Comparison of ENCODE assay signal across 1 cellular context in genomic region chr6:39849764-39850163, GRCh38.
A peak's percentile ranks its signal among the peaks of the same experiment; 100 is the strongest.
TF ChIP-seq lines count a peak whose summit lies in the region.

No MANE protein-coding gene starts in this region.

TF ChIP-seq in HepG2, 621 proteins besides CTCF, POLR2A, EP300 and RAD21 (continued from another document and continues in another):
- TF ChIP-seq HMGXB4 (CRISPR knock-in tag; IDR thresholded peaks at IDR 0.05; ENCODE audit: borderline replicate concordance in 1 of 2, low read depth in 1 of 2): no peak
- no peak for TF ChIP-seq ZFP36 (IDR thresholded peaks at IDR 0.05; ENCODE audit: borderline replicate concordance, low read depth, low read length, partially characterized antibody)
- TF ChIP-seq ZNF292 (CRISPR knock-in tag; IDR thresholded peaks at IDR 0.05; ENCODE audit: borderline replicate concordance, low read depth): no peak
- no peak for TF ChIP-seq RFX3 (CRISPR knock-in tag; IDR thresholded peaks at IDR 0.05)
- TF ChIP-seq SETDB1 (CRISPR knock-in tag; IDR thresholded peaks at IDR 0.05; ENCODE audit: borderline replicate concordance): no peak
- 0 out of 2 replicates have a peak, but pooled peaks have one; percentile 43 for TF ChIP-seq RNF2 (conservative IDR thresholded peaks at IDR 0.05; ENCODE audit: low read depth)
- no peak for TF ChIP-seq SMARCE1 (IDR thresholded peaks at IDR 0.05; ENCODE audit: borderline replicate concordance)
- no peak for TF ChIP-seq ZNF530 (CRISPR knock-in tag; IDR thresholded peaks at IDR 0.05; ENCODE audit: low read depth)
- TF ChIP-seq HNF4A (CRISPR knock-in tag; IDR thresholded peaks at IDR 0.05): peak; percentile 70
- no peak for TF ChIP-seq FOXP1 (IDR thresholded peaks at IDR 0.05)
- no peak for TF ChIP-seq FOXP1 (CRISPR knock-in tag; IDR thresholded peaks at IDR 0.05)
- no peak for TF ChIP-seq MYPOP (CRISPR knock-in tag; IDR thresholded peaks at IDR 0.05)
- 0 out of 2 replicates have a peak, but pooled peaks have one; percentile 21 for TF ChIP-seq KDM5B (CRISPR knock-in tag; IDR thresholded peaks at IDR 0.05; ENCODE audit: borderline replicate concordance)
- TF ChIP-seq SALL2 (CRISPR knock-in tag; IDR thresholded peaks at IDR 0.05): no peak
- no peak for TF ChIP-seq MAZ (IDR thresholded peaks at IDR 0.05; ENCODE audit: borderline replicate concordance, low read depth, low read length)
- TF ChIP-seq MAZ (CRISPR knock-in tag; IDR thresholded peaks at IDR 0.05; ENCODE audit: low read depth): no peak
- no peak for TF ChIP-seq BCLAF1 (IDR thresholded peaks at IDR 0.05)
- no peak for TF ChIP-seq GMEB2 (CRISPR knock-in tag; IDR thresholded peaks at IDR 0.05; ENCODE audit: low read depth)
- no peak for TF ChIP-seq SMAD9 (CRISPR knock-in tag; IDR thresholded peaks at IDR 0.05)
- no peak for TF ChIP-seq PREB (CRISPR knock-in tag; IDR thresholded peaks at IDR 0.05)
- no peak for TF ChIP-seq MBD4 (IDR thresholded peaks at IDR 0.05; ENCODE audit: borderline replicate concordance, low read length)
- no peak for TF ChIP-seq KLF15 (CRISPR knock-in tag; IDR thresholded peaks at IDR 0.05; ENCODE audit: borderline replicate concordance)
- TF ChIP-seq CHD4 (IDR thresholded peaks at IDR 0.05; ENCODE audit: borderline replicate concordance, low read length): no peak
- no peak for TF ChIP-seq ZBTB39 (CRISPR knock-in tag; IDR thresholded peaks at IDR 0.05)
- no peak for TF ChIP-seq FOXK2 (IDR thresholded peaks at IDR 0.05)
- no peak for TF ChIP-seq PHF8 (CRISPR knock-in tag; IDR thresholded peaks at IDR 0.05)
- no peak for TF ChIP-seq ZNF274 (CRISPR knock-in tag; IDR thresholded peaks at IDR 0.05)
- no peak for TF ChIP-seq STAT5B (CRISPR knock-in tag; IDR thresholded peaks at IDR 0.05)
- no peak for TF ChIP-seq ZKSCAN5 (CRISPR knock-in tag; IDR thresholded peaks at IDR 0.05)
- TF ChIP-seq ZNF101 (CRISPR knock-in tag; IDR thresholded peaks at IDR 0.05; ENCODE audit: borderline replicate concordance, low read depth): no peak
- TF ChIP-seq HOXA7 (CRISPR knock-in tag; IDR thresholded peaks at IDR 0.05): no peak
- peak; percentile 75; the same call in 1 of the 2 replicates for TF ChIP-seq TFDP1 (CRISPR knock-in tag; IDR thresholded peaks at IDR 0.05; ENCODE audit: borderline replicate concordance)
- TF ChIP-seq ZNF224 (CRISPR knock-in tag; IDR thresholded peaks at IDR 0.05): no peak
- TF ChIP-seq CEBPB (IDR thresholded peaks at IDR 0.05; ENCODE audit: borderline replicate concordance, low read depth, low read length): no peak
- no peak for TF ChIP-seq ZFAT (CRISPR knock-in tag; conservative IDR thresholded peaks at IDR 0.05)
- no peak for TF ChIP-seq ARID4A (CRISPR knock-in tag; IDR thresholded peaks at IDR 0.05; ENCODE audit: borderline replicate concordance)
- TF ChIP-seq HOXA9 (CRISPR knock-in tag; IDR thresholded peaks at IDR 0.05; ENCODE audit: borderline replicate concordance): no peak
- no peak for TF ChIP-seq SIX4 (CRISPR knock-in tag; IDR thresholded peaks at IDR 0.05)
- no peak for TF ChIP-seq ZNF512 (CRISPR knock-in tag; IDR thresholded peaks at IDR 0.05)
- TF ChIP-seq ZNF563 (CRISPR knock-in tag; IDR thresholded peaks at IDR 0.05): no peak
- no peak for TF ChIP-seq ZNF547 (CRISPR knock-in tag; IDR thresholded peaks at IDR 0.05)
- no peak for TF ChIP-seq GTF3A (CRISPR knock-in tag; conservative IDR thresholded peaks at IDR 0.05)
- TF ChIP-seq ZEB1 (IDR thresholded peaks at IDR 0.05; ENCODE audit: insufficient replicate concordance, low read depth): no peak
- TF ChIP-seq ZNF839 (CRISPR knock-in tag; IDR thresholded peaks at IDR 0.05; ENCODE audit: borderline replicate concordance): 0 out of 2 replicates have a peak, but pooled peaks have one; percentile 61
- TF ChIP-seq ZNF709 (CRISPR knock-in tag; IDR thresholded peaks at IDR 0.05): no peak
- TF ChIP-seq XBP1 (CRISPR knock-in tag; IDR thresholded peaks at IDR 0.05): no peak
- TF ChIP-seq ZNF737 (CRISPR knock-in tag; IDR thresholded peaks at IDR 0.05; ENCODE audit: borderline replicate concordance): no peak
- no peak for TF ChIP-seq CCAR2 (optimal IDR thresholded peaks at IDR 0.05; ENCODE audit: low read depth, low read length)
- no peak for TF ChIP-seq ATM (IDR thresholded peaks at IDR 0.05; ENCODE audit: borderline replicate concordance)
- TF ChIP-seq MLLT10 (CRISPR knock-in tag; IDR thresholded peaks at IDR 0.05): no peak
- TF ChIP-seq REL (CRISPR knock-in tag; conservative IDR thresholded peaks at IDR 0.05): no peak
- no peak for TF ChIP-seq MAFK (conservative IDR thresholded peaks at IDR 0.05 in 1 of 2, IDR thresholded peaks at IDR 0.05 in 1 of 2; ENCODE audit: low read length in 2 of 2)
- no peak for TF ChIP-seq ZNF703 (CRISPR knock-in tag; IDR thresholded peaks at IDR 0.05; ENCODE audit: borderline replicate concordance)
- no peak for TF ChIP-seq MEIS2 (CRISPR knock-in tag; IDR thresholded peaks at IDR 0.05)
